In the genomic region with DNA sequence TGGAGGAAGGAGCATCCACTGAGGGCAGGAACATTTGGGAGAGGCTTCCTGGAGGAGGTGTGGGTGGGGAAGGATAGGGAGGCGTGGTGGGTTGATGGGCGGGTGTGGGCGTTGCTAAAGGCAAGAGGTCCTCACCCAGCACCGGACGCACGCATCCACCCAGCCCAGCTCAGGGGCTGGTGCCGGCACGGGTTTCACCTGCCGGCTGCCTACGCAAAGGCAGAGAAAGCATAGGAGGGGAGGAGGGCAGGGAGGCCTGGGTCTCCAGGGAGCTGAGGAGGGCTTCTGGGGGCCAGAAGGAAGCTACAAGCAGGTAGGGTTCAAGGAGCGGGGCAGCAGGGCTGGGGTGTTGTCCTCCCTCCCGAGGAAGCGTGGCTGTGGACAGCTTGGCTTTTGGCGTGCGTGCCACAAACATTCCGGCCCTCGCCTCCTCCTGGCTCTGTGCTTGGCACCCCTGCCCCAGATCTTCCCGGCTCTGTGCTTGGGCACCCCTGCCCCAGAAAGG, we compare ENCODE assay signal across 19 cellular contexts. TPM values are rescaled to one million over a fixed set of nuclear protein-coding genes. Genes with fewer than 3 reads are reported as not detected.
DNase-seq lines count a peak whose midpoint lies in the region; ATAC-seq, FAIRE-seq and TF ChIP-seq lines count a peak whose summit lies in the region.
"Had no signal": no experiment of that assay in that cellular context is flagged by ENCODE, and none has a peak within 500 bp of the region (broad histone marks: within the 10 kb centered on the region; RNA-seq: fewer than 3 reads in every experiment).

No MANE protein-coding gene starts in this region.

- no peaks in the 10 kb centered on the region for H3K9me3 ChIP-seq in CD4-positive, alpha-beta T cell (ENCODE audit: control insufficient read depth, low read length)
- H3K9me3 ChIP-seq in PC-9 (ENCODE audit: insufficient read depth, low read depth) (no peaks in the 10 kb centered on the region), H1 (ENCODE audit: insufficient read depth in 2 of 2, low read depth in 1 of 2, low read length in 1 of 2) (no peaks in the 10 kb centered on the region), H9 (ENCODE audit: control insufficient read depth, low read depth, low read length) (no peaks in the 10 kb centered on the region)
- H3K9me3 ChIP-seq: gastrocnemius medialis had no signal

- no peak overlapping the region for H3K4me3 ChIP-seq in PC-9
- no peak overlapping the region for H3K4me3 ChIP-seq in H1 (ENCODE audit: extremely low read depth in 1 of 4, insufficient read depth in 2 of 4, low read depth in 3 of 4, low read length in 4 of 4)
- H3K4me3 ChIP-seq: gastrocnemius medialis had no signal

- BruUV-seq in PC-9 (replicated peaks; lab: Mats Ljungman, UMichigan): no TSS peak

- H2BK5ac ChIP-seq in H1 (ENCODE audit: low read depth, low read length) (peak overlapping the region; percentile 35; the same call in 1 of the 2 replicates), H9 (ENCODE audit: insufficient read length, low read length) (no peak overlapping the region)

- 88% methylated on average over 17 of the region's 18 CpGs; no CpG with 5 or more reads in 1 of the 2 experiments for WGBS in H1 (ENCODE audit: extremely low coverage in 1 of 2, insufficient coverage in 1 of 2, insufficient read length in 1 of 2, insufficient replicate concordance in 2 of 2, low coverage in 1 of 2, low lambda C conversion rate in 2 of 2, missing lambda C conversion rate in 1 of 2), 2 experiments
- no CpG with 5 or more reads among the region's 18 CpGs for WGBS in H9 (ENCODE audit: extremely low coverage, insufficient read length, low lambda C conversion rate)

- peaks cover 63% of the 10 kb centered on the region for H3F3A ChIP-seq in PC-9 (ENCODE audit: insufficient read depth, low read depth)

- no peak overlapping the region for H3K56ac ChIP-seq in H1 (replicated peaks; ENCODE audit: insufficient read length, low read depth, low read length)
- no peak overlapping the region for H3K56ac ChIP-seq in H9 (ENCODE audit: insufficient read length, low read depth, low read length)

- no peak for TF ChIP-seq RAD21 in H1 (IDR thresholded peaks at IDR 0.05 in 1 of 2, conservative IDR thresholded peaks at IDR 0.05 in 1 of 2; ENCODE audit: low read depth in 2 of 2, low read length in 2 of 2)

- DNase-seq in CD4-positive, alpha-beta T cell: no peak
- no peak for DNase-seq in PC-9
- DNase-seq in H1 (ENCODE audit: low read depth in 1 of 2, low spot score in 2 of 2): no peak
- peak; percentile 50 for DNase-seq in sciatic nerve (ENCODE audit: low spot score)
- DNase-seq in MV-4-11 (lab: John Stamatoyannopoulos, UW): no peak
- no peak for DNase-seq in H9
- no peak for DNase-seq in dermis blood vessel endothelial cell
- no peak for DNase-seq in HT-29 (ENCODE audit: low spot score)
- DNase-seq: activated CD8-positive, alpha-beta memory T cell treated with anti-CD3 and anti-CD28 coated beads for 24 hours; activated naive CD8-positive, alpha-beta T cell treated with anti-CD3 and anti-CD28 coated beads, Interleukin-2, amount 10 ng/mL, durations not matched to agents 7 days and 5 days; cortex of kidney; gastrocnemius medialis; Karpas-422; NCI-H1092 treated with DMSO at 0.1 percent for 48 hours; NCI-H2081; stimulated activated CD8-positive, alpha-beta memory T cell treated with anti-CD3 and anti-CD28 coated beads, Interleukin-4, amount 100 ng/mL, for 48 hours; substantia nigra had no signal

- H3K23me2 ChIP-seq in H1 (ENCODE audit: low read depth, low read length) (no peaks in the 10 kb centered on the region), H9 (ENCODE audit: insufficient read length, low read depth, low read length, poor library complexity, severe bottlenecking) (no peaks in the 10 kb centered on the region)

- CTCF ChIA-PET in CD4-positive, alpha-beta T cell (lab: Charles Lee): no interaction called here
- CTCF ChIA-PET in PC-9 (lab: Charles Lee) (no interaction called here), H1 (lab: Charles Lee; ENCODE audit: partially characterized antibody) (interaction anchor here (0.7 to 2.1 kb wide), 16 partner anchors 10 to 1149 kb away, joined by 3 to 8 read pairs (median 4); partner anchors contain the start of gene ANKRD13D)

- H2AK5ac ChIP-seq in H1 (ENCODE audit: low read depth, low read length) (no peak overlapping the region), H9 (ENCODE audit: insufficient read length, low read length) (no peak overlapping the region)

- H3K36me3 Mint-ChIP-seq in CD4-positive, alpha-beta T cell (ENCODE audit: low read depth): no peaks in the 10 kb centered on the region
- peaks cover 0 to 15% (median 8%) of the 10 kb centered on the region in 3 experiments; a peak in 5 of 7 replicates for H3K36me3 Mint-ChIP-seq in H9 (ENCODE audit: insufficient read depth in 1 of 3, low read depth in 3 of 3)
- H3K36me3 Mint-ChIP-seq: activated naive CD8-positive, alpha-beta T cell treated with anti-CD3 and anti-CD28 coated beads, Interleukin-2, amount 10 ng/mL, durations not matched to agents 7 days and 5 days had no signal

- H3K4me2 ChIP-seq in PC-9 (peak overlapping the region; percentile 78), H1 (ENCODE audit: insufficient read depth in 1 of 2, low read depth in 2 of 2, low read length in 2 of 2) (no peak overlapping the region), H9 (ENCODE audit: insufficient read depth, insufficient read length, low read length) (no peak overlapping the region)

- H3K18ac ChIP-seq in H1 (ENCODE audit: extremely low read depth, low read length): no peak overlapping the region
- no peak overlapping the region for H3K18ac ChIP-seq in H9 (ENCODE audit: insufficient read length, low read depth, low read length)

- intact Hi-C loops in CD4-positive, alpha-beta T cell (cut with DNase I, micrococcal nuclease): no loop called here
- intact Hi-C loops in PC-9 (cut with micrococcal nuclease; ENCODE audit: unreplicated experiment): loop anchor here (10.0 kb wide), 1 partner anchor 356 kb away; the partner anchor contains the start of gene PC
- intact Hi-C loops in sciatic nerve (cut with DNase I): no loop called here

- H3K14ac ChIP-seq in H1 (ENCODE audit: insufficient read length) (no peak overlapping the region), H9 (ENCODE audit: insufficient read depth, low read length) (no peak overlapping the region)

- H3K4ac ChIP-seq in H1 (replicated peaks; ENCODE audit: insufficient read length, low read depth, low read length) (no peak overlapping the region), H9 (ENCODE audit: low read depth, low read length) (no peak overlapping the region)

- H4K5ac ChIP-seq in H1 (ENCODE audit: insufficient read length, low read depth, low read length) (no peak overlapping the region), H9 (ENCODE audit: insufficient read length, low read depth, low read length) (no peak overlapping the region)

- no peak overlapping the region for H2BK15ac ChIP-seq in H1 (ENCODE audit: low read length)
- H2BK15ac ChIP-seq in H9 (ENCODE audit: low read depth, low read length): no peak overlapping the region

- no peaks in the 10 kb centered on the region for H3K27me3 ChIP-seq in CD4-positive, alpha-beta T cell (ENCODE audit: control insufficient read depth, insufficient read depth, low read length)
- H3K27me3 ChIP-seq in PC-9 (ENCODE audit: insufficient read depth, low read depth) (no peaks in the 10 kb centered on the region), H1 (replicated peaks in 1 of 4; ENCODE audit: control insufficient read depth in 3 of 4, extremely low read depth in 1 of 4, insufficient read depth in 3 of 4, low read length in 3 of 4) (no peaks in the 10 kb centered on the region; a peak in 1 of 7 replicates), H9 (ENCODE audit: insufficient read depth, low read length) (no peaks in the 10 kb centered on the region)
- H3K27me3 ChIP-seq: gastrocnemius medialis had no signal

- H3K4me3 Mint-ChIP-seq in CD4-positive, alpha-beta T cell: no peak overlapping the region
- H3K4me3 Mint-ChIP-seq in H9: no peak overlapping the region
- H3K4me3 Mint-ChIP-seq: activated naive CD8-positive, alpha-beta T cell treated with anti-CD3 and anti-CD28 coated beads, Interleukin-2, amount 10 ng/mL, durations not matched to agents 7 days and 5 days; mesothelial cell of epicardium; neural crest cell had no signal

- peaks cover 38% of the 10 kb centered on the region for H3K4me1 Mint-ChIP-seq in CD4-positive, alpha-beta T cell (ENCODE audit: low read depth)
- no peaks in the 10 kb centered on the region; a peak in 1 of 4 replicates for H3K4me1 Mint-ChIP-seq in H9

- peaks cover 5% of the 10 kb centered on the region; the same call in 1 of the 2 replicates for H3K36me3 ChIP-seq in PC-9 (ENCODE audit: low read depth)
- H3K36me3 ChIP-seq in H1 (ENCODE audit: control insufficient read depth in 2 of 4, insufficient read depth in 4 of 4, low read length in 3 of 4): peaks cover 0 to 4% (median 0%) of the 10 kb centered on the region in 4 experiments; a peak in 2 of 8 replicates

- H2AFZ ChIP-seq in PC-9 (no peak overlapping the region), H1 (ENCODE audit: low read length) (no peak overlapping the region), H9 (ENCODE audit: low read length) (no peak overlapping the region)

- no peaks in the 10 kb centered on the region for H3K9me2 ChIP-seq in PC-9 (ENCODE audit: insufficient read depth)

- no peak overlapping the region for H3K27ac Mint-ChIP-seq in CD4-positive, alpha-beta T cell
- H3K27ac Mint-ChIP-seq in H9: no peak overlapping the region
- H3K27ac Mint-ChIP-seq: mesothelial cell of epicardium had no signal

- H3K23ac ChIP-seq in H1 (ENCODE audit: insufficient read length) (no peak overlapping the region), H9 (ENCODE audit: insufficient read length, low read depth, low read length) (no peak overlapping the region)

- no peak for TF ChIP-seq EP300 in H1 (IDR thresholded peaks at IDR 0.05; ENCODE audit: borderline replicate concordance in 1 of 2, low read depth in 2 of 2, low read length in 2 of 2)

- H3T11ph ChIP-seq in H9 (ENCODE audit: low read length): no peak overlapping the region

- peak overlapping the region; percentile 4 for H3K27ac ChIP-seq in CD4-positive, alpha-beta T cell (ENCODE audit: low read depth, low read length)
- H3K27ac ChIP-seq in PC-9 (peak overlapping the region; percentile 87), H1 (ENCODE audit: low read depth, low read length) (no peak overlapping the region), H9 (ENCODE audit: insufficient read length, low read depth, low read length) (no peak overlapping the region)
- H3K27ac ChIP-seq: gastrocnemius medialis had no signal

- no peaks in the 10 kb centered on the region for H3K9me3 Mint-ChIP-seq in CD4-positive, alpha-beta T cell
- no peaks in the 10 kb centered on the region for H3K9me3 Mint-ChIP-seq in H9
- H3K9me3 Mint-ChIP-seq: activated naive CD8-positive, alpha-beta T cell treated with anti-CD3 and anti-CD28 coated beads, Interleukin-2, amount 10 ng/mL, durations not matched to agents 7 days and 5 days; mesothelial cell of epicardium; neural crest cell had no signal

- peaks cover 5% of the 10 kb centered on the region; the same call in 1 of the 2 replicates for H3K79me2 ChIP-seq in PC-9 (ENCODE audit: low read depth)
- H3K79me2 ChIP-seq in H1 (ENCODE audit: control insufficient read depth in 1 of 2, insufficient read depth in 2 of 2, low read length in 2 of 2): no peaks in the 10 kb centered on the region
- no peaks in the 10 kb centered on the region for H3K79me2 ChIP-seq in H9 (ENCODE audit: insufficient read depth, low read length)

- H3K4me1 ChIP-seq in PC-9 (replicated peaks; ENCODE audit: insufficient read depth) (peaks cover 52% of the 10 kb centered on the region), H1 (replicated peaks in 1 of 4; ENCODE audit: control insufficient read depth in 3 of 4, insufficient read depth in 4 of 4, low read length in 3 of 4) (no peaks in the 10 kb centered on the region; a peak in 1 of 7 replicates), H9 (ENCODE audit: insufficient read depth, low read length) (no peaks in the 10 kb centered on the region)
- H3K4me1 ChIP-seq: gastrocnemius medialis had no signal

- H2BK120ac ChIP-seq in H1 (replicated peaks; ENCODE audit: low read depth, low read length) (no peak overlapping the region), H9 (ENCODE audit: low read depth, low read length, poor library complexity, severe bottlenecking) (no peak overlapping the region)

- no peak overlapping the region for H3K9ac ChIP-seq in H1 (replicated peaks in 1 of 4; ENCODE audit: extremely low read depth in 1 of 4, low read depth in 3 of 4, low read length in 3 of 4)
- H3K9ac ChIP-seq in H9 (ENCODE audit: extremely low read depth, insufficient read length, low read length): no peak overlapping the region

- H2BK20ac ChIP-seq in H1 (ENCODE audit: low read length) (no peak overlapping the region), H9 (ENCODE audit: low read depth, low read length, poor library complexity, severe bottlenecking) (no peak overlapping the region)

- no peaks in the 10 kb centered on the region for H3K79me1 ChIP-seq in H1 (ENCODE audit: low read depth, low read length)
- no peaks in the 10 kb centered on the region for H3K79me1 ChIP-seq in H9 (ENCODE audit: insufficient read depth, low read depth, low read length, poor library complexity, severe bottlenecking)

- no peaks in the 10 kb centered on the region for H3K27me3 Mint-ChIP-seq in CD4-positive, alpha-beta T cell
- peaks cover 14% of the 10 kb centered on the region for H3K27me3 Mint-ChIP-seq in H9 (ENCODE audit: low read depth)
- H3K27me3 Mint-ChIP-seq: activated naive CD8-positive, alpha-beta T cell treated with anti-CD3 and anti-CD28 coated beads, Interleukin-2, amount 10 ng/mL, durations not matched to agents 7 days and 5 days had no signal

- no peak for TF ChIP-seq CTCF in CD4-positive, alpha-beta T cell (IDR thresholded peaks at IDR 0.05)
- TF ChIP-seq CTCF in PC-9 (conservative IDR thresholded peaks at IDR 0.05) (no peak), H1 (IDR thresholded peaks at IDR 0.05; ENCODE audit: control extremely low read depth in 1 of 3, insufficient read depth in 1 of 3, low read depth in 1 of 3, low read length in 3 of 3) (no peak), H9 (conservative IDR thresholded peaks at IDR 0.05) (no peak)

- H2BK12ac ChIP-seq in H1 (ENCODE audit: low read depth, low read length) (no peak overlapping the region), H9 (ENCODE audit: insufficient read length, low read depth, low read length) (no peak overlapping the region)

- H4K91ac ChIP-seq in H1 (replicated peaks; ENCODE audit: insufficient read length, low read length): no peak overlapping the region
- H4K91ac ChIP-seq in H9 (ENCODE audit: insufficient read length, low read depth, low read length): no peak overlapping the region

- TF ChIP-seq POLR2A in H1 (IDR thresholded peaks at IDR 0.05; ENCODE audit: control extremely low read depth in 1 of 2, low read depth in 2 of 2, low read length in 2 of 2): no peak

- H4K20me1 ChIP-seq in PC-9 (ENCODE audit: insufficient read depth): no peaks in the 10 kb centered on the region
- peaks cover 0 to 2% of the 10 kb centered on the region in 2 experiments for H4K20me1 ChIP-seq in H1 (replicated peaks in 1 of 2; ENCODE audit: control insufficient read depth in 1 of 2, insufficient read depth in 2 of 2, low read length in 2 of 2)
- H4K20me1 ChIP-seq in H9 (ENCODE audit: control insufficient read depth, insufficient read depth, insufficient read length): no peaks in the 10 kb centered on the region

- POLR2A ChIA-PET in CD4-positive, alpha-beta T cell (lab: Charles Lee): interaction anchor here (0.9 kb wide), 2 partner anchors 8 to 71 kb away, joined by 3 read pairs; partner anchors contain the start of gene SSH3
- POLR2A ChIA-PET in PC-9 (lab: Charles Lee; ENCODE audit: unreplicated experiment) (interaction anchor here (0.6 kb wide), 3 partner anchors 71 to 699 kb away, joined by 3 to 5 read pairs (median 5); partner anchors contain the start of gene ALDH3B1), H1 (lab: Charles Lee; ENCODE audit: partially characterized antibody) (interaction anchor here (0.5 to 1.4 kb wide), 3 partner anchors 10 to 407 kb away, joined by 3 to 4 read pairs (median 3); no protein-coding TSS in a partner anchor)

- H4K8ac ChIP-seq in H1 (ENCODE audit: extremely low read depth, insufficient read depth, low read length): no peak overlapping the region
- H4K8ac ChIP-seq in H9 (replicated peaks; ENCODE audit: insufficient read length, low read depth, low read length): no peak overlapping the region

- no peak for FAIRE-seq in H1 (lab: Jason Lieb, UNC)

- ATAC-seq in CD4-positive, alpha-beta T cell (ENCODE audit: poor library complexity): no peak
- ATAC-seq in sciatic nerve: peak; percentile 3
- ATAC-seq: gastrocnemius medialis had no signal

RNA-seq across cellular contexts. Expression of gene SSH3, which starts 7.8 kb away (rescaled TPM):
- 1 to 10 TPM; 8.5 to 8.8 TPM for total RNA-seq in CD4-positive, alpha-beta T cell
- total RNA-seq in PC-9 (2021): 97.8 and 124 TPM in 2 replicates
- total RNA-seq in H1 (2021; fragmentation: NEBNext Ultra II Directional; extraction: Animal tissue kit (Norgen Biotek cat#: 25700)): 19.8 and 23.6 TPM in 2 replicates
- polyA plus RNA-seq in H1 (2011; rRNA removed): 16.9 and 23.6 TPM in 2 replicates
- polyA plus RNA-seq in H1 (2011; cell fraction: cytosol; rRNA removed): 19.8 TPM
- polyA plus RNA-seq in H1 (2011; cell fraction: nucleus; rRNA removed): 80.6 TPM
- polyA plus RNA-seq in H1 (2012, experiment 1 of 2): 23.8 to 38.6 TPM (median 31.8 TPM) in 4 replicates
- polyA plus RNA-seq in H1 (2012, experiment 2 of 2): 16.9 TPM
- polyA plus RNA-seq in H1 (2013, experiment 1 of 2): 49.3 TPM
- polyA plus RNA-seq in H1 (2013, experiment 2 of 2): 53.9 TPM
- polyA minus RNA-seq in H1 (2011; rRNA and poly(A)+ RNA removed): 6.9 and 9.6 TPM in 2 replicates
- polyA minus RNA-seq in H1 (2011; cell fraction: cytosol; rRNA and poly(A)+ RNA removed): 12.3 TPM
- 14.5 TPM for polyA minus RNA-seq in H1 (2011; cell fraction: nucleus; rRNA and poly(A)+ RNA removed)
- total RNA-seq in sciatic nerve: 40.7 TPM
- total RNA-seq in H9 (2021): 42.2 and 44.2 TPM in 2 replicates
- total RNA-seq in dermis blood vessel endothelial cell: 15.6 and 19.7 TPM in 2 replicates
- 180 TPM in 2 replicates for total RNA-seq in HT-29 (2014; rRNA removed; shearing (Covaris generic))

RNA-seq across cellular contexts. Expression of gene ANKRD13D, which starts 22.0 kb away (rescaled TPM):
- 100 to 1,000 TPM; 160 to 161 TPM for total RNA-seq in CD4-positive, alpha-beta T cell
- 79.6 and 93.2 TPM in 2 replicates for total RNA-seq in PC-9 (2021)
- 24.9 and 29.2 TPM in 2 replicates for total RNA-seq in H1 (2021; fragmentation: NEBNext Ultra II Directional; extraction: Animal tissue kit (Norgen Biotek cat#: 25700))
- 26.5 and 35.5 TPM in 2 replicates for polyA plus RNA-seq in H1 (2011; rRNA removed)
- polyA plus RNA-seq in H1 (2011; cell fraction: cytosol; rRNA removed): 30.2 TPM
- polyA plus RNA-seq in H1 (2011; cell fraction: nucleus; rRNA removed): 98.7 TPM
- 21.2 to 24.2 TPM (median 22.8 TPM) in 4 replicates for polyA plus RNA-seq in H1 (2012, experiment 1 of 2)
- polyA plus RNA-seq in H1 (2012, experiment 2 of 2): 16.4 TPM
- 18.6 TPM for polyA plus RNA-seq in H1 (2013, experiment 1 of 2)
- polyA plus RNA-seq in H1 (2013, experiment 2 of 2): 19.3 TPM
- 10.0 and 14.3 TPM in 2 replicates for polyA minus RNA-seq in H1 (2011; rRNA and poly(A)+ RNA removed)
- 10.9 TPM for polyA minus RNA-seq in H1 (2011; cell fraction: cytosol; rRNA and poly(A)+ RNA removed)
- 36.1 TPM for polyA minus RNA-seq in H1 (2011; cell fraction: nucleus; rRNA and poly(A)+ RNA removed)
- 69.7 TPM for total RNA-seq in sciatic nerve
- 40.9 and 42.1 TPM in 2 replicates for total RNA-seq in H9 (2021)
- 29.1 and 32.3 TPM in 2 replicates for total RNA-seq in dermis blood vessel endothelial cell
- total RNA-seq in HT-29 (2014; rRNA removed; shearing (Covaris generic)): 100 and 107 TPM in 2 replicates

RNA-seq across cellular contexts. Expression of gene POLD4, which starts 42.2 kb away (rescaled TPM):
- 10 to 100 TPM; 31.7 to 39.5 TPM for total RNA-seq in CD4-positive, alpha-beta T cell
- total RNA-seq in PC-9 (2021): 67.1 and 83.7 TPM in 2 replicates
- 18.5 and 21.2 TPM in 2 replicates for total RNA-seq in H1 (2021; fragmentation: NEBNext Ultra II Directional; extraction: Animal tissue kit (Norgen Biotek cat#: 25700))
- 46.7 and 72.0 TPM in 2 replicates for polyA plus RNA-seq in H1 (2011; rRNA removed)
- 40.6 TPM for polyA plus RNA-seq in H1 (2011; cell fraction: cytosol; rRNA removed)
- 35.3 TPM for polyA plus RNA-seq in H1 (2011; cell fraction: nucleus; rRNA removed)
- polyA plus RNA-seq in H1 (2012, experiment 1 of 2): 18.8 to 31.5 TPM (median 27.6 TPM) in 4 replicates
- polyA plus RNA-seq in H1 (2012, experiment 2 of 2): 33.8 TPM
- 25.0 TPM for polyA plus RNA-seq in H1 (2013, experiment 1 of 2)
- 25.1 TPM for polyA plus RNA-seq in H1 (2013, experiment 2 of 2)
- polyA minus RNA-seq in H1 (2011; rRNA and poly(A)+ RNA removed): 6.8 and 7.2 TPM in 2 replicates
- 12.2 TPM for polyA minus RNA-seq in H1 (2011; cell fraction: cytosol; rRNA and poly(A)+ RNA removed)
- polyA minus RNA-seq in H1 (2011; cell fraction: nucleus; rRNA and poly(A)+ RNA removed): 11.0 TPM
- 43.5 TPM for total RNA-seq in sciatic nerve
- 19.5 and 22.3 TPM in 2 replicates for total RNA-seq in H9 (2021)
- 41.8 and 54.1 TPM in 2 replicates for total RNA-seq in dermis blood vessel endothelial cell
- 137 and 138 TPM in 2 replicates for total RNA-seq in HT-29 (2014; rRNA removed; shearing (Covaris generic))

RNA-seq across cellular contexts. Expression of gene GRK2, which starts 44.8 kb away (rescaled TPM):
- 100 to 1,000 TPM; 309 to 325 TPM for total RNA-seq in CD4-positive, alpha-beta T cell
- total RNA-seq in PC-9 (2021) (76.7 and 102 TPM in 2 replicates), sciatic nerve (61.7 TPM), H9 (2021) (55.5 and 56.3 TPM in 2 replicates), dermis blood vessel endothelial cell (40.0 and 56.8 TPM in 2 replicates)
- total RNA-seq in H1 (2021; fragmentation: NEBNext Ultra II Directional; extraction: Animal tissue kit (Norgen Biotek cat#: 25700)): 47.3 and 51.4 TPM in 2 replicates
- 49.7 and 67.8 TPM in 2 replicates for polyA plus RNA-seq in H1 (2011; rRNA removed)
- 45.7 TPM for polyA plus RNA-seq in H1 (2011; cell fraction: cytosol; rRNA removed)
- polyA plus RNA-seq in H1 (2011; cell fraction: nucleus; rRNA removed): 154 TPM
- 40.2 to 61.0 TPM (median 51.5 TPM) in 4 replicates for polyA plus RNA-seq in H1 (2012, experiment 1 of 2)
- polyA plus RNA-seq in H1 (2012, experiment 2 of 2): 42.4 TPM
- polyA plus RNA-seq in H1 (2013, experiment 1 of 2): 24.9 TPM
- 26.2 TPM for polyA plus RNA-seq in H1 (2013, experiment 2 of 2)
- 27.8 and 44.3 TPM in 2 replicates for polyA minus RNA-seq in H1 (2011; rRNA and poly(A)+ RNA removed)
- 37.5 TPM for polyA minus RNA-seq in H1 (2011; cell fraction: cytosol; rRNA and poly(A)+ RNA removed)
- polyA minus RNA-seq in H1 (2011; cell fraction: nucleus; rRNA and poly(A)+ RNA removed): 57.3 TPM
- total RNA-seq in HT-29 (2014; rRNA removed; shearing (Covaris generic)): 270 and 294 TPM in 2 replicates

Comparison
In these comparisons a context has a peak if more than half of its experiments do, and no peak if none do; other contexts are left out.
1. H3K27ac ChIP-seq: peak in CD4-positive, alpha-beta T cell (single experiment) and PC-9 (single experiment); none in H1 (single experiment) and H9 (single experiment).